8 cellular contexts compared by ENCODE assay signal in genomic region chr6:75524322-75524972, GRCh38. TPM values are rescaled to one million over a fixed set of nuclear protein-coding genes. Genes with fewer than 3 reads are reported as not detected.
DNase-seq lines count a peak whose midpoint lies in the region; ATAC-seq, FAIRE-seq and TF ChIP-seq lines count a peak whose summit lies in the region.

No MANE protein-coding gene starts in this region.

- no peak overlapping the region for H3K27ac Mint-ChIP-seq in activated T-helper 2 cell treated with anti-CD3 and anti-CD28 coated beads, Interferon-gamma antibody, Interleukin-2, Interleukin-4, amounts not matched to agents 10 μg/mL and 5 μg/mL and 100 μg/mL, durations not matched to agents 14 hours and 24 hours and 36 hours

- TF ChIP-seq POLR2A in A549 (IDR thresholded peaks at IDR 0.05; ENCODE audit: low read length) (no peak), K562 (conservative IDR thresholded peaks at IDR 0.05) (no peak), tibial nerve (IDR thresholded peaks at IDR 0.05) (no peak)

- H3K4me3 ChIP-seq in A549 = no peak overlapping the region
- no peak overlapping the region for H3K4me3 ChIP-seq in K562
- H3K4me3 ChIP-seq in lower lobe of right lung = peak overlapping the region; percentile 22
- peak overlapping the region in 1 of 4 donors; percentile 6 for H3K4me3 ChIP-seq in tibial nerve

- H3K36me3 Mint-ChIP-seq in activated T-helper 2 cell treated with anti-CD3 and anti-CD28 coated beads, Interferon-gamma antibody, Interleukin-2, Interleukin-4, amounts not matched to agents 10 μg/mL and 5 μg/mL and 100 μg/mL, durations not matched to agents 14 hours and 24 hours and 36 hours (ENCODE audit: low read depth) = no peaks in the 10 kb centered on the region

- H3K27me3 Mint-ChIP-seq in activated T-helper 2 cell treated with anti-CD3 and anti-CD28 coated beads, Interferon-gamma antibody, Interleukin-2, Interleukin-4, amounts not matched to agents 10 μg/mL and 5 μg/mL and 100 μg/mL, durations not matched to agents 14 hours and 24 hours and 36 hours (ENCODE audit: low read depth) = peaks cover 32% of the 10 kb centered on the region

- FAIRE-seq in A549 (lab: Jason Lieb, UNC) (peak; percentile 81), K562 (lab: Jason Lieb, UNC) (no peak)

- H3K4me3 Mint-ChIP-seq in activated T-helper 2 cell treated with anti-CD3 and anti-CD28 coated beads, Interferon-gamma antibody, Interleukin-2, Interleukin-4, amounts not matched to agents 10 μg/mL and 5 μg/mL and 100 μg/mL, durations not matched to agents 14 hours and 24 hours and 36 hours (ENCODE audit: low read depth) = no peak overlapping the region

- peaks cover 25% of the 10 kb centered on the region for H3K4me1 ChIP-seq in A549
- H3K4me1 ChIP-seq in K562 (replicated peaks in 1 of 2; ENCODE audit: control insufficient read depth in 2 of 2, insufficient read depth in 2 of 2, low read length in 2 of 2) = no peaks in the 10 kb centered on the region
- H3K4me1 ChIP-seq in lower lobe of right lung = peaks cover 15% of the 10 kb centered on the region
- H3K4me1 ChIP-seq in tibial nerve = peaks cover 0 to 3% (median 0%) of the 10 kb centered on the region in 4 donors

- H2AFZ ChIP-seq in K562 (ENCODE audit: low read depth, low read length) = no peak overlapping the region

- ATAC-seq in A549 (peak; percentile 98), K562 (peak; percentile 70; the same call in 2 of the 3 replicates), lower lobe of right lung (peak; percentile 55 to 71), HG02763 (IDR thresholded peaks at IDR 0.05; ENCODE audit: unreplicated experiment) (no peak)

- peak; percentile 92 to 96; a peak in 4 of 5 replicates for TF ChIP-seq EP300 in A549 (IDR thresholded peaks at IDR 0.05)
- no peak for TF ChIP-seq EP300 in K562 (IDR thresholded peaks at IDR 0.05; ENCODE audit: low read length)
- TF ChIP-seq EP300 in tibial nerve (IDR thresholded peaks at IDR 0.05) = no peak

- H3K27ac ChIP-seq in A549 (peak overlapping the region; percentile 77 to 86), K562 (ENCODE audit: extremely low read depth, low read depth, low read length) (no peak overlapping the region), lower lobe of right lung (no peak overlapping the region), tibial nerve (no peak overlapping the region)

- WGBS in A549 (ENCODE audit: missing lambda C conversion rate) = 3% methylated on average over 9 of the region's 9 CpGs
- WGBS in K562 (ENCODE audit: insufficient coverage, low coverage, missing lambda C conversion rate) = 2% methylated on average over 9 of the region's 9 CpGs
- WGBS in tibial nerve, 2 donors = 9 to 15% methylated on average over 9 of the region's 9 CpGs

- TF ChIP-seq CTCF in A549 (IDR thresholded peaks at IDR 0.05) = no peak
- no peak for TF ChIP-seq CTCF in K562 (IDR thresholded peaks at IDR 0.05 in 2 of 3, conservative IDR thresholded peaks at IDR 0.05 in 1 of 3; ENCODE audit: insufficient read depth in 2 of 3, low read depth in 1 of 3, low read length in 3 of 3)
- TF ChIP-seq CTCF in lower lobe of right lung (IDR thresholded peaks at IDR 0.05) = no peak
- TF ChIP-seq CTCF in tibial nerve (IDR thresholded peaks at IDR 0.05) = no peak

- no peaks in the 10 kb centered on the region for H4K20me1 ChIP-seq in K562 (replicated peaks; ENCODE audit: control insufficient read depth, insufficient read depth, low read length)

- POLR2A ChIA-PET in A549 (lab: Yijun Ruan, JAX) (interaction anchor here (0.6 to 1.5 kb wide), 5 partner anchors 66 to 281 kb away, joined by 4 to 11 read pairs (median 6); partner anchors contain the start of gene TMEM30A), K562 (lab: Yijun Ruan, JAX) (no interaction called here)

- no peak overlapping the region for H3K9ac ChIP-seq in K562 (ENCODE audit: insufficient read depth in 1 of 2, low read depth in 2 of 2, low read length in 2 of 2)

- TF ChIP-seq RAD21 in A549 (conservative IDR thresholded peaks at IDR 0.05 in 1 of 2, IDR thresholded peaks at IDR 0.05 in 1 of 2) (peak; percentile 30 to 72; a peak in 4 of 5 replicates), K562 (CRISPR knock-in tag; conservative IDR thresholded peaks at IDR 0.05 in 1 of 2, IDR thresholded peaks at IDR 0.05 in 1 of 2) (no peak; a peak in 2 of 4 replicates)

- no peaks in the 10 kb centered on the region for H3K9me3 Mint-ChIP-seq in activated T-helper 2 cell treated with anti-CD3 and anti-CD28 coated beads, Interferon-gamma antibody, Interleukin-2, Interleukin-4, amounts not matched to agents 10 μg/mL and 5 μg/mL and 100 μg/mL, durations not matched to agents 14 hours and 24 hours and 36 hours

- intact Hi-C loops in K562 (cut with micrococcal nuclease) (no loop called here), lower lobe of right lung (cut with DNase I) (no loop called here)
- intact Hi-C loops in activated T-helper 2 cell treated with anti-CD3 and anti-CD28 coated beads, Interferon-gamma antibody, Interleukin-2, Interleukin-4, amounts not matched to agents 10 μg/mL and 5 μg/mL and 100 μg/mL, durations not matched to agents 14 hours and 24 hours and 36 hours (cut with micrococcal nuclease) = no loop called here

- CTCF ChIA-PET in A549 (lab: Yijun Ruan, JAX) (interaction anchor here (0.6 to 2.0 kb wide), 7 partner anchors 87 to 258 kb away, joined by 3 to 19 read pairs (median 4); no protein-coding TSS in a partner anchor), K562 (lab: Yijun Ruan, JAX; ENCODE audit: low intra/inter-chr PET ratio) (interaction anchor here (3.2 kb wide), 1 partner anchor 258 kb away, joined by 25 read pairs; no protein-coding TSS in a partner anchor)

- peak; percentile 54 to 98 for DNase-seq in A549 (ENCODE audit: low read depth in 1 of 2, low spot score in 1 of 2)
- peak; percentile 29 for DNase-seq in HPDE6-E6E7 (ENCODE audit: extremely low spot score)
- DNase-seq in K562 (ENCODE audit: extremely low read depth in 1 of 4, low spot score in 3 of 4) = no peak
- DNase-seq in lower lobe of right lung = no peak
- no peak for DNase-seq in activated T-helper 2 cell treated with anti-CD3 and anti-CD28 coated beads, Interferon-gamma antibody, Interleukin-2, Interleukin-4, amounts not matched to agents 10 μg/mL and 5 μg/mL and 100 μg/mL, durations not matched to agents 14 hours and 24 hours and 36 hours (ENCODE audit: low spot score)
- DNase-seq in tibial nerve (ENCODE audit: low spot score in 2 of 2) = no peak
- no peak for DNase-seq in ureter (ENCODE audit: low spot score)

- H3K79me2 ChIP-seq in K562 (ENCODE audit: control insufficient read depth, insufficient read depth, low read length) = no peaks in the 10 kb centered on the region

- peaks cover 6% of the 10 kb centered on the region for H3K9me3 ChIP-seq in A549
- no peaks in the 10 kb centered on the region for H3K9me3 ChIP-seq in K562 (replicated peaks; ENCODE audit: control insufficient read depth, insufficient read depth, low read depth, low read length)
- H3K9me3 ChIP-seq in lower lobe of right lung = no peaks in the 10 kb centered on the region
- no peaks in the 10 kb centered on the region for H3K9me3 ChIP-seq in tibial nerve

- no peaks in the 10 kb centered on the region for H3K4me1 Mint-ChIP-seq in activated T-helper 2 cell treated with anti-CD3 and anti-CD28 coated beads, Interferon-gamma antibody, Interleukin-2, Interleukin-4, amounts not matched to agents 10 μg/mL and 5 μg/mL and 100 μg/mL, durations not matched to agents 14 hours and 24 hours and 36 hours (ENCODE audit: low read depth)

- H3K4me2 ChIP-seq in A549 = peak overlapping the region; percentile 67
- no peak overlapping the region for H3K4me2 ChIP-seq in K562 (ENCODE audit: insufficient read depth, low read length)

- H3K27me3 ChIP-seq in K562 (ENCODE audit: control insufficient read depth in 2 of 2, insufficient read depth in 2 of 2, low read length in 2 of 2) (no peaks in the 10 kb centered on the region), lower lobe of right lung (ENCODE audit: low read depth) (no peaks in the 10 kb centered on the region), tibial nerve (no peaks in the 10 kb centered on the region)

- no peaks in the 10 kb centered on the region for H3K9me1 ChIP-seq in K562 (ENCODE audit: control insufficient read depth, insufficient read depth, low read length)

- no peaks in the 10 kb centered on the region for H3K36me3 ChIP-seq in K562 (ENCODE audit: control insufficient read depth, insufficient read depth, low read length)
- no peaks in the 10 kb centered on the region for H3K36me3 ChIP-seq in lower lobe of right lung
- no peaks in the 10 kb centered on the region for H3K36me3 ChIP-seq in tibial nerve

- in situ Hi-C loops in K562 (cut with MboI) = loop anchor here (10.0 kb wide), 1 partner anchor 260 kb away; no protein-coding TSS in a partner anchor

- no TSS peak for BruUV-seq in K562 (replicated peaks; lab: Mats Ljungman, UMichigan)

RNA-seq across cellular contexts. Expression of gene FILIP1, which starts 30.8 kb away (rescaled TPM):
- polyA plus RNA-seq in A549 (2011; rRNA removed) (15.5 and 15.6 TPM in 2 replicates), A549 (2017; fragmentation: RNase III; extraction: RNeasy Plus Mini Kit Qiagen cat#74134 plus additional on column Dnase treatment) (1.7 to 2.3 TPM (median 1.9 TPM) in 3 replicates), K562 (2011; rRNA removed) (0.03 TPM in 1 of 2 replicates, not detected in the other), K562 (2014; fragmentation: Illumina TruSeq; extraction: Trizol) (0.15 and 0.21 TPM in 2 replicates), K562 (2014; fragmentation: Nextera tagmentation; extraction: Ambion mirVana) (under 1 TPM; 0.07 to 0.11 TPM), K562 (2014; rRNA removed) (0.03 and 0.04 TPM in 2 replicates)
- polyA plus RNA-seq in A549 (2012; cell fraction: cytosol; rRNA removed) = 1.7 and 1.8 TPM in 2 replicates
- 1.9 and 2.6 TPM in 2 replicates for polyA plus RNA-seq in A549 (2012; cell fraction: nucleus; rRNA removed)
- 12.0 and 12.9 TPM in 2 replicates for polyA minus RNA-seq in A549 (2011; rRNA and poly(A)+ RNA removed)
- not detected in 2 replicates for total RNA-seq in K562 (2011; cell fraction: chromatin; rRNA removed; ENCODE audit: low replicate concordance)
- total RNA-seq in K562 (2011; cell fraction: nucleolus; rRNA removed) = not detected in 2 replicates
- total RNA-seq in K562 (2011; cell fraction: nucleoplasm; rRNA removed) = not detected in 2 replicates
- total RNA-seq in K562 (2014; rRNA removed) (0.04 TPM in 1 of 2 replicates, not detected in the other), K562 (2014; rRNA removed; fragmentation: Illumina TruSeq; extraction: Trizol) (0.25 and 0.26 TPM in 2 replicates), K562 (2015; rRNA removed; fragmentation: Illumina TruSeq; extraction: Trizol) (0.11 and 0.14 TPM in 2 replicates), K562 (2021) (0.04 and 0.09 TPM in 2 replicates), lower lobe of right lung (17.4 TPM), tibial nerve (10 to 100 TPM in 3 of 4 donors, 1 to 10 TPM in 1; 6.0 to 16.3 (median 13.3) TPM), ureter (11.3 TPM)
- 0.03 TPM in 1 of 2 replicates, not detected in the other for polyA plus RNA-seq in K562 (2011; cell fraction: cytosol; rRNA removed)
- polyA plus RNA-seq in K562 (2011; cell fraction: nucleus; rRNA removed) = not detected in 2 replicates
- polyA plus RNA-seq in K562 (2012) = 0.16 and 0.19 TPM in 2 replicates
- polyA minus RNA-seq in K562 (2011; rRNA and poly(A)+ RNA removed) = 0.14 TPM in 1 of 2 replicates, not detected in the other
- polyA minus RNA-seq in K562 (2011; cell fraction: cytosol; rRNA and poly(A)+ RNA removed) = not detected in 2 replicates
- not detected in 2 replicates for polyA minus RNA-seq in K562 (2011; cell fraction: nucleus; rRNA and poly(A)+ RNA removed)
- not detected in 2 replicates for total RNA-seq in activated T-helper 2 cell treated with anti-CD3 and anti-CD28 coated beads, Interferon-gamma antibody, Interleukin-2, Interleukin-4, amounts not matched to agents 10 μg/mL and 5 μg/mL and 100 μg/mL, durations not matched to agents 14 hours and 24 hours and 36 hours

Comparison
In these comparisons a context has a peak if more than half of its experiments do, and no peak if none do; other contexts are left out.
1. DNase-seq: peak in A549 (2 of 2) and HPDE6-E6E7 (single experiment); none in K562 (0 of 4), lower lobe of right lung (single experiment), activated T-helper 2 cell treated with anti-CD3 and anti-CD28 coated beads, Interferon-gamma antibody, Interleukin-2, Interleukin-4, amounts not matched to agents 10 μg/mL and 5 μg/mL and 100 μg/mL, durations not matched to agents 14 hours and 24 hours and 36 hours (single experiment), tibial nerve (0 of 2) and ureter (single experiment).
2. H3K27ac ChIP-seq: peak in A549 (2 of 2); none in K562 (single experiment), lower lobe of right lung (single experiment) and tibial nerve (0 of 4).
3. Of the 35 proteins assayed by ChIP-seq in both K562 and A549: peak only in K562: KDM1A; only in A549: CEBPB, EP300, JUN, JUNB, MAX, RAD21 and 1 more; in both: none; in neither: 27.